In the genomic region with DNA sequence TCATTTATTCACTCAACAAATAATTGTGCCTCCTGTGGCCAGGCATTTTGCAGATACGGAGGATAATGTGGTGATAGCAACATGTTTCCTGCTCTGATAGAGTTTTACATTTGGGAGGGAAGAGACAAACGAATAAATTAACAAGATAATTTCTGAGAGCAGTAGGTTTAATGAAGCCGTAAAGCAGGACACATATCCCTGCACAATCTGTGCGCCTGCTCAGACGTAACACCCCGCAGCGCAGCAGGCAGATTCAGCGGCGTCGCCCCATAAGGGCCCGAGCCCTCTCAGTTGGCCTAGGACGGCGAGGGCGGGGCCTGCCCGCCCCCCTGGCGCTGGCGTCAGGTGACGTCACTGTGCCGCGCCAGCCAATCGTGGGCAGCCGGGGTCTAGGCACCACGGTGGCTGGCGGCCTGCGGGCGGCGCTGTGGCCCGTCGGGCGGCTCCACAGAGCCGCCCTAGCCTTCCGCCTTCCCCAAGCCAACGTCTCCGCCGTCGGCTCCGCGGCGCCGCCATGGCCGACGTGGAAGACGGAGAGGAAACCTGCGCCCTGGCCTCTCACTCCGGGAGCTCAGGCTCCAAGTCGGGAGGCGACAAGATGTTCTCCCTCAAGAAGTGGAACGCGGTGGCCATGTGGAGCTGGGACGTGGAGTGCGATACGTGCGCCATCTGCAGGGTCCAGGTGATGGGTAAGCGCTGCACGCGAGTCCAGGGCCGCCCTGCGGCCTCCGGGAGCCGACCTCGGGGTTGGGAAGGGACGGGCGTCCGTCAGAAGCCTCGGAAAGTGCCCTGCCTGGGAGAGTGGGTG, we compare ENCODE assay signal across 8 cellular contexts. TPM values are rescaled to one million over a fixed set of nuclear protein-coding genes. Genes with fewer than 3 reads are reported as not detected.
DNase-seq lines count a peak whose midpoint lies in the region; ATAC-seq, FAIRE-seq and TF ChIP-seq lines count a peak whose summit lies in the region.

A gene (plus strand): TSS at position 471 of the 808 bp plus-strand sequence. CDS start 44 bp downstream, at position 515.

- no peaks in the 10 kb centered on the region for H3K9me2 ChIP-seq in SU-DHL-6 (replicated peaks; ENCODE audit: insufficient read depth, low read length)

- peak within 1 kb of the TSS; percentile 95 for H2AFZ ChIP-seq in SU-DHL-6 (ENCODE audit: low read depth, low read length, severe bottlenecking)

- H3K4me1 ChIP-seq in pancreas = peaks cover 4 to 30% (median 23%) of the 10 kb centered on the region in 3 donors
- H3K4me1 ChIP-seq in tibial artery = peaks cover 0 to 35% (median 24%) of the 10 kb centered on the region in 4 donors

- TF ChIP-seq CTCF in GM12873 (IDR thresholded peaks at IDR 0.05; ENCODE audit: insufficient read depth, low read depth, low read length, missing control alignments) (peak; percentile 85), SU-DHL-6 (IDR thresholded peaks at IDR 0.05; ENCODE audit: insufficient read depth, low read length, poor library complexity, severe bottlenecking) (peak; percentile 71), pancreas (IDR thresholded peaks at IDR 0.05) (peak; percentile 87 to 96 (median 92)), tibial artery (IDR thresholded peaks at IDR 0.05) (peak; percentile 86 to 90)

- peaks cover 3% of the 10 kb centered on the region; the same call in 1 of the 2 replicates for H3F3A ChIP-seq in SU-DHL-6 (ENCODE audit: insufficient read depth)

- no peaks in the 10 kb centered on the region for H3K9me3 Mint-ChIP-seq in activated naive CD8-positive, alpha-beta T cell treated with anti-CD3 and anti-CD28 coated beads, Interleukin-2, amount 10 ng/mL, durations not matched to agents 7 days and 5 days

- WGBS in pancreas, 2 donors = 0% methylated on average over 63 to 65 of the region's 65 CpGs

- peak; percentile 92 for ATAC-seq in HG02759 (IDR thresholded peaks at IDR 0.05; ENCODE audit: unreplicated experiment)
- ATAC-seq in activated naive CD8-positive, alpha-beta T cell treated with anti-CD3 and anti-CD28 coated beads, Interleukin-2, amount 10 ng/mL, durations not matched to agents 7 days and 5 days (ENCODE audit: low read depth) = peak; percentile 95
- peak; percentile 97 for ATAC-seq in Right ventricle myocardium inferior
- peak; percentile 96 to 98 (median 98) for ATAC-seq in pancreas

- H3K4me3 ChIP-seq in SU-DHL-6 (ENCODE audit: insufficient read depth, low read length, poor library complexity, severe bottlenecking) (peak within 1 kb of the TSS; percentile 74), pancreas (peak within 1 kb of the TSS; percentile 80 to 98 (median 94)), tibial artery (peak within 1 kb of the TSS; percentile 76 to 88)

- POLR2A ChIA-PET in activated naive CD8-positive, alpha-beta T cell treated with anti-CD3 and anti-CD28 coated beads, Interleukin-2, amount 10 ng/mL, durations not matched to agents 7 days and 5 days (lab: Charles Lee) = interaction anchor here (0.7 to 3.1 kb wide), 8 partner anchors 59 to 1326 kb away, joined by 3 to 42 read pairs (median 4); a partner anchor contains a TSS

- peak within 1 kb of the TSS; percentile 92 for H3K9ac ChIP-seq in SU-DHL-6 (ENCODE audit: low read length)

- H3K27ac Mint-ChIP-seq in activated naive CD8-positive, alpha-beta T cell treated with anti-CD3 and anti-CD28 coated beads, Interleukin-2, amount 10 ng/mL, durations not matched to agents 7 days and 5 days = peak within 1 kb of the TSS; percentile 99

- peak within 1 kb of the TSS; percentile 90 for H3K4me2 ChIP-seq in SU-DHL-6 (ENCODE audit: low read depth, low read length, poor library complexity, severe bottlenecking)

- H3K27me3 ChIP-seq in SU-DHL-6 (ENCODE audit: low read length) (no peaks in the 10 kb centered on the region), pancreas (no peaks in the 10 kb centered on the region), tibial artery (no peaks in the 10 kb centered on the region)

- peaks cover 2% of the 10 kb centered on the region for H3K27me3 Mint-ChIP-seq in activated naive CD8-positive, alpha-beta T cell treated with anti-CD3 and anti-CD28 coated beads, Interleukin-2, amount 10 ng/mL, durations not matched to agents 7 days and 5 days

- peak within 1 kb of the TSS; percentile 99 for H3K4me3 Mint-ChIP-seq in activated naive CD8-positive, alpha-beta T cell treated with anti-CD3 and anti-CD28 coated beads, Interleukin-2, amount 10 ng/mL, durations not matched to agents 7 days and 5 days

- H3K79me2 ChIP-seq in SU-DHL-6 (ENCODE audit: insufficient read depth, low read length) = peaks cover 49% of the 10 kb centered on the region

- intact Hi-C loops in Right ventricle myocardium inferior (cut with DNase I) (loop anchor here (1.0 to 10.0 kb wide), 5 partner anchors 59 to 175 kb away; no protein-coding TSS in a partner anchor), pancreas (cut with DNase I) (no loop called here), tibial artery (cut with DNase I; ENCODE audit: low total_unique reads) (loop anchor here (5.0 to 10.0 kb wide), 3 partner anchors 83 to 173 kb away; a partner anchor contains a TSS)

- peak; percentile 96 for DNase-seq in NCI-H128 (lab: John Stamatoyannopoulos, UW; ENCODE audit: unreplicated experiment)
- DNase-seq in activated naive CD8-positive, alpha-beta T cell treated with anti-CD3 and anti-CD28 coated beads, Interleukin-2, amount 10 ng/mL, durations not matched to agents 7 days and 5 days = peak; percentile 99
- DNase-seq in Right ventricle myocardium inferior (ENCODE audit: missing footprints) = peak; percentile 96
- peak; percentile 92 to 98 (median 96) for DNase-seq in pancreas
- DNase-seq in tibial artery = peak; percentile 92 to 97

- peak; percentile 43 for FAIRE-seq in pancreas (lab: Jason Lieb, UNC)

- peaks cover 19% of the 10 kb centered on the region for H4K20me1 ChIP-seq in SU-DHL-6 (ENCODE audit: low read depth, low read length)

- H3K4me1 Mint-ChIP-seq in activated naive CD8-positive, alpha-beta T cell treated with anti-CD3 and anti-CD28 coated beads, Interleukin-2, amount 10 ng/mL, durations not matched to agents 7 days and 5 days = peaks cover 26% of the 10 kb centered on the region

- peaks cover 10% of the 10 kb centered on the region for H3K36me3 Mint-ChIP-seq in activated naive CD8-positive, alpha-beta T cell treated with anti-CD3 and anti-CD28 coated beads, Interleukin-2, amount 10 ng/mL, durations not matched to agents 7 days and 5 days

- H3K36me3 ChIP-seq in SU-DHL-6 (ENCODE audit: low read length) (no peaks in the 10 kb centered on the region; the same call in 1 of the 2 replicates), pancreas (no peaks in the 10 kb centered on the region), tibial artery (no peaks in the 10 kb centered on the region)

- H3K9me3 ChIP-seq in SU-DHL-6 (ENCODE audit: insufficient read depth, low read length) (no peaks in the 10 kb centered on the region), pancreas (no peaks in the 10 kb centered on the region), tibial artery (no peaks in the 10 kb centered on the region)

- H3K27ac ChIP-seq in SU-DHL-6 (ENCODE audit: low read depth, low read length) (peak within 1 kb of the TSS; percentile 67), pancreas (peak within 1 kb of the TSS; percentile 84 to 96 (median 90)), tibial artery (peak within 1 kb of the TSS; percentile 95 to 96)

RNA-seq across cellular contexts. Expression of the gene that starts here (rescaled TPM):
- 10 to 100 TPM; 52.5 to 53.9 TPM for total RNA-seq in activated naive CD8-positive, alpha-beta T cell treated with anti-CD3 and anti-CD28 coated beads, Interleukin-2, amount 10 ng/mL, durations not matched to agents 7 days and 5 days
- total RNA-seq in Right ventricle myocardium inferior (82.6 TPM), pancreas (10 to 100 TPM; 31.7 to 42.3 (median 40.1) TPM)
- 100 to 1,000 TPM in 1 of 2 donors, 10 to 100 TPM in 1; 76.7 to 103 TPM for polyA plus RNA-seq in pancreas

Comparison
In these comparisons a context has a peak if more than half of its experiments do, and no peak if none do; other contexts are left out.
1. Peak in every context shown above with its lines: DNase-seq, ATAC-seq, H3K4me3 ChIP-seq and H3K27ac ChIP-seq.
2. intact Hi-C loops: an anchor here in Right ventricle myocardium inferior (1.0 to 10.0 kb wide) and tibial artery (5.0 to 10.0 kb wide); none called in pancreas.